8 cellular contexts compared by ENCODE assay signal in genomic region chr4:38177792-38178665, GRCh38.
DNase-seq lines count a peak whose midpoint lies in the region; ATAC-seq, FAIRE-seq and TF ChIP-seq lines count a peak whose summit lies in the region.

No MANE protein-coding gene starts in this region.

- no peak overlapping the region for H3K9ac ChIP-seq in kidney (ENCODE audit: low read length in 2 of 2)
- H3K9ac ChIP-seq in endodermal cell (ENCODE audit: extremely low read depth, low read length, poor library complexity, severe bottlenecking), result no peak overlapping the region

- no peak overlapping the region for H3K4me3 Mint-ChIP-seq in endodermal cell

- no peak overlapping the region for H3K27ac Mint-ChIP-seq in endodermal cell

- H3K4me3 ChIP-seq in kidney (ENCODE audit: low read length in 2 of 2) (no peak overlapping the region), endodermal cell (ENCODE audit: low read length) (no peak overlapping the region)

- no peaks in the 10 kb centered on the region for H3K27me3 Mint-ChIP-seq in endodermal cell (ENCODE audit: insufficient read depth)

- H3K36me3 ChIP-seq in kidney (ENCODE audit: control insufficient read depth in 1 of 2, insufficient read depth in 2 of 2, low read length in 2 of 2), result no peaks in the 10 kb centered on the region
- no peaks in the 10 kb centered on the region for H3K36me3 ChIP-seq in endodermal cell (ENCODE audit: control insufficient read depth, insufficient read depth, low read length)

- H3K4me1 Mint-ChIP-seq in endodermal cell, result peaks cover 2% of the 10 kb centered on the region

- DNase-seq in NCI-H510A (lab: John Stamatoyannopoulos, UW) (peak; percentile 37), NCI-H510A treated with DMSO at 0.1 percent for 48 hours (lab: John Stamatoyannopoulos, UW) (no peak), kidney (peak; percentile 80), endodermal cell (no peak)
- peak; percentile 10 to 15 for DNase-seq in activated T-helper 1 cell treated with anti-CD3 and anti-CD28 coated beads, Interleukin-2, amount 50 U/mL, for 16 hours (ENCODE audit: low read depth in 1 of 2, low spot score in 1 of 2)
- DNase-seq in stimulated activated naive CD8-positive, alpha-beta T cell treated with anti-CD3 and anti-CD28 coated beads, Interleukin-15, Interleukin-2, amounts not matched to agents 100 U/mL and 50 U/mL, for 24 hours, result peak; percentile 39

- FAIRE-seq in kidney (lab: Jason Lieb, UNC), result no peak

- H3K4me1 ChIP-seq in kidney (ENCODE audit: control insufficient read depth in 1 of 2, insufficient read depth in 1 of 2, low read depth in 1 of 2, low read length in 2 of 2) (peaks cover 0 to 3% of the 10 kb centered on the region in 2 donors), endodermal cell (ENCODE audit: control insufficient read depth, insufficient read depth, low read length) (no peaks in the 10 kb centered on the region)

- H3K36me3 Mint-ChIP-seq in endodermal cell (ENCODE audit: low read depth), result peaks cover 2% of the 10 kb centered on the region

- H3K27me3 ChIP-seq in endodermal cell (ENCODE audit: control insufficient read depth, insufficient read depth, low read length, poor library complexity, severe bottlenecking), result no peaks in the 10 kb centered on the region

- ATAC-seq in stimulated activated naive CD8-positive, alpha-beta T cell treated with anti-CD3 and anti-CD28 coated beads, Interleukin-15, Interleukin-2, amounts not matched to agents 100 U/mL and 50 U/mL, for 24 hours, result no peak
- no peak for ATAC-seq in GM19395 (IDR thresholded peaks at IDR 0.05; ENCODE audit: unreplicated experiment)
- no peak for ATAC-seq in HG03196 (IDR thresholded peaks at IDR 0.05; ENCODE audit: unreplicated experiment)

- H3K27ac ChIP-seq in kidney (ENCODE audit: low read depth in 2 of 2, low read length in 2 of 2) (no peak overlapping the region), endodermal cell (ENCODE audit: low read depth, low read length) (no peak overlapping the region)

- WGBS in endodermal cell (ENCODE audit: insufficient coverage in 1 of 2, insufficient read length in 1 of 2), 2 experiments, result 86 to 97% methylated on average over 9 of the region's 9 CpGs

- H3K9me3 ChIP-seq in kidney (ENCODE audit: control insufficient read depth in 1 of 2, low read length in 2 of 2) (no peaks in the 10 kb centered on the region), endodermal cell (ENCODE audit: control insufficient read depth, low read length) (peaks cover 6% of the 10 kb centered on the region)

- H3K9me3 Mint-ChIP-seq in endodermal cell, result peaks cover 35% of the 10 kb centered on the region

- intact Hi-C loops in kidney (cut with DNase I), result no loop called here

- TF ChIP-seq CTCF in kidney (IDR thresholded peaks at IDR 0.05; ENCODE audit: borderline replicate concordance, extremely low read depth, insufficient read depth) (no peak), endodermal cell (conservative IDR thresholded peaks at IDR 0.05) (no peak)

Comparison
In these comparisons a context has a peak if more than half of its experiments do, and no peak if none do; other contexts are left out.
1. DNase-seq: peak in NCI-H510A (single experiment), activated T-helper 1 cell treated with anti-CD3 and anti-CD28 coated beads, Interleukin-2, amount 50 U/mL, for 16 hours (2 of 2), kidney (single experiment) and stimulated activated naive CD8-positive, alpha-beta T cell treated with anti-CD3 and anti-CD28 coated beads, Interleukin-15, Interleukin-2, amounts not matched to agents 100 U/mL and 50 U/mL, for 24 hours (single experiment); none in NCI-H510A treated with DMSO at 0.1 percent for 48 hours (single experiment) and endodermal cell (single experiment).